Comparison of ENCODE assay signal across 9 cellular contexts in the genomic region with DNA sequence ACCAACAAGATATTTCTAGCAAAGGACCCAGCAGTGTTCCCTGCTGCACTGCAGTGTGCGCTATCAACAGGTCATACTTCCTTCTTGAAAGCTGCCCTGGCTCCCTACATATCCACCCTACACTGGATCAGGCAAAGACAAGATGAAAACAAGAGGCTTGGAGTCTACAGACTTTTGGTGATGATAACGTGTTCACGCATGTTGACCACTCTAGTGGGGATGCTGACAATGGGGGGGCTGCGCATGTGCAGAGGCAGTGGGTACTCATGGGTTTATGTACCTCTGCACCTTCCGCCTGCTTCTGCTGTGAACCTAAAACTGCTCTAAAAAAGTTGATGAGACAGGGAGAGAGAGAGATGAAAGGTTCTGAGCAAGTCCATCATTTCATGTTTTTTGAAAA. TPM values are rescaled to one million over a fixed set of nuclear protein-coding genes. Genes with fewer than 3 reads are reported as not detected.
DNase-seq lines count a peak whose midpoint lies in the region; ATAC-seq and TF ChIP-seq lines count a peak whose summit lies in the region.
"Had no signal": no experiment of that assay in that cellular context is flagged by ENCODE, and none has a peak within 500 bp of the region (broad histone marks: within the 10 kb centered on the region; RNA-seq: fewer than 3 reads in every experiment).

No MANE protein-coding gene starts in this region.

- peaks cover 96% of the 10 kb centered on the region for H4K20me1 ChIP-seq in Loucy (ENCODE audit: insufficient read depth, low read length, poor library complexity, severe bottlenecking)
- H4K20me1 ChIP-seq in MM.1S (ENCODE audit: insufficient read depth, low read length) = peaks cover 58% of the 10 kb centered on the region

- H3K9me3 Mint-ChIP-seq in naive thymus-derived CD8-positive, alpha-beta T cell = no peaks in the 10 kb centered on the region

- H3K27ac ChIP-seq in coronary artery (peak overlapping the region; percentile 30 to 79), MM.1S (ENCODE audit: low read length) (no peak overlapping the region; the same call in 1 of the 2 replicates)

- ATAC-seq in naive thymus-derived CD8-positive, alpha-beta T cell = no peak
- ATAC-seq in HG02938 (IDR thresholded peaks at IDR 0.05; ENCODE audit: unreplicated experiment) (no peak), HG02763 (IDR thresholded peaks at IDR 0.05; ENCODE audit: unreplicated experiment) (no peak)

- H3K79me2 ChIP-seq in Loucy (ENCODE audit: insufficient read depth, low read length) (peaks cover 100% of the 10 kb centered on the region), MM.1S (ENCODE audit: low read length) (peaks cover 99% of the 10 kb centered on the region)

- H2AFZ ChIP-seq in Loucy (ENCODE audit: low read length) (no peak overlapping the region), MM.1S (ENCODE audit: low read length) (no peak overlapping the region)

- H3K27ac Mint-ChIP-seq in naive thymus-derived CD8-positive, alpha-beta T cell = peak overlapping the region; percentile 8 to 84 (median 69)

- peak overlapping the region in 8 of 10 donors; percentile 18 to 67 (median 50) for H3K4me3 Mint-ChIP-seq in naive thymus-derived CD8-positive, alpha-beta T cell

- H3K36me3 ChIP-seq in BE2C (peaks cover 93% of the 10 kb centered on the region), Loucy (ENCODE audit: insufficient read depth, low read length) (peaks cover 92% of the 10 kb centered on the region), MM.1S (replicated peaks; ENCODE audit: insufficient read depth, low read length) (peaks cover 43% of the 10 kb centered on the region)

- H3K9ac ChIP-seq in Loucy (ENCODE audit: low read depth, low read length, poor library complexity, severe bottlenecking) (peak overlapping the region; percentile 99), MM.1S (ENCODE audit: low read length) (no peak overlapping the region)

- in situ Hi-C loops in GM13976 (cut with MboI; ENCODE audit: low sequenced_read_pairs, unreplicated experiment) = no loop called here

- DNase-seq in BE2C = no peak
- no peak for DNase-seq in coronary artery (ENCODE audit: low spot score)
- DNase-seq in naive thymus-derived CD8-positive, alpha-beta T cell = no peak
- DNase-seq in MM.1S = no peak
- DNase-seq in GM13976 (ENCODE audit: low spot score) = no peak
- DNase-seq: activated gamma-delta T cell had no signal

- H3K4me1 Mint-ChIP-seq in naive thymus-derived CD8-positive, alpha-beta T cell = peaks cover 23 to 74% (median 67%) of the 10 kb centered on the region in 4 donors

- TF ChIP-seq CTCF in BE2C (IDR thresholded peaks at IDR 0.05; ENCODE audit: low read depth, low read length) (no peak), Loucy (conservative IDR thresholded peaks at IDR 0.05; ENCODE audit: low read length) (no peak), coronary artery (IDR thresholded peaks at IDR 0.05) (no peak), MM.1S (IDR thresholded peaks at IDR 0.05; ENCODE audit: low read length) (no peak), GM13976 (IDR thresholded peaks at IDR 0.05; ENCODE audit: borderline replicate concordance, control extremely low read depth, extremely low read depth, insufficient read depth, missing control alignments) (no peak)

- H3K4me2 ChIP-seq in Loucy (ENCODE audit: low read depth, low read length, poor library complexity, severe bottlenecking) (peak overlapping the region; percentile 87), MM.1S (ENCODE audit: low read depth, low read length) (no peak overlapping the region)

- no peaks in the 10 kb centered on the region for H3K27me3 ChIP-seq in BE2C
- H3K27me3 ChIP-seq in Loucy (ENCODE audit: insufficient read depth, low read length, poor library complexity, severe bottlenecking) = peaks cover 12% of the 10 kb centered on the region
- no peaks in the 10 kb centered on the region for H3K27me3 ChIP-seq in MM.1S (replicated peaks; ENCODE audit: insufficient read depth, low read length)

- no peaks in the 10 kb centered on the region for H3K9me3 ChIP-seq in BE2C
- no peaks in the 10 kb centered on the region for H3K9me3 ChIP-seq in Loucy (ENCODE audit: insufficient read depth, low read depth, low read length)
- H3K9me3 ChIP-seq in MM.1S (replicated peaks; ENCODE audit: insufficient read depth, low read length) = no peaks in the 10 kb centered on the region

- 0 out of 2 replicates have a peak, but pooled peaks cover 8% of the 10 kb centered on the region for H3F3A ChIP-seq in Loucy (ENCODE audit: low read depth)
- peaks cover 24% of the 10 kb centered on the region; the same call in 1 of the 2 replicates for H3F3A ChIP-seq in MM.1S (ENCODE audit: insufficient read depth, low read length)

- H3K4me1 ChIP-seq in BE2C (no peaks in the 10 kb centered on the region), Loucy (ENCODE audit: insufficient read depth, low read length, poor library complexity, severe bottlenecking) (peaks cover 65% of the 10 kb centered on the region), MM.1S (ENCODE audit: low read length) (peaks cover 30% of the 10 kb centered on the region; the same call in 1 of the 2 replicates)

- no peaks in the 10 kb centered on the region for H3K9me2 ChIP-seq in Loucy (replicated peaks; ENCODE audit: low read depth, low read length)
- H3K9me2 ChIP-seq in MM.1S (replicated peaks; ENCODE audit: insufficient read depth, low read length) = no peaks in the 10 kb centered on the region

- POLR2A ChIA-PET in naive thymus-derived CD8-positive, alpha-beta T cell (lab: Charles Lee) = interaction anchor here (1.0 to 1.3 kb wide), 2 partner anchors 52 to 115 kb away, joined by 3 read pairs; no protein-coding TSS in a partner anchor

- peaks cover 4 to 82% (median 23%) of the 10 kb centered on the region in 3 donors for H3K36me3 Mint-ChIP-seq in naive thymus-derived CD8-positive, alpha-beta T cell

- H3K4me3 ChIP-seq in BE2C (ENCODE audit: low read depth, low read length) = peak overlapping the region; percentile 81
- peak overlapping the region; percentile 89 for H3K4me3 ChIP-seq in Loucy (ENCODE audit: low read length, poor library complexity, severe bottlenecking)
- H3K4me3 ChIP-seq in coronary artery = peak overlapping the region; percentile 21
- H3K4me3 ChIP-seq in MM.1S (ENCODE audit: low read length) = no peak overlapping the region

- no peaks in the 10 kb centered on the region for H3K27me3 Mint-ChIP-seq in naive thymus-derived CD8-positive, alpha-beta T cell

RNA-seq across cellular contexts. Expression of a gene that starts 5.5 kb away (rescaled TPM):
- polyA plus RNA-seq in BE2C (2012; ENCODE audit: insufficient read depth, insufficient read length, low read depth) = 1,103 TPM
- total RNA-seq in naive thymus-derived CD8-positive, alpha-beta T cell = 100 to 1,000 TPM; 225 to 228 TPM
- 1,000 to 10,000 TPM in 2 of 3 donors, 100 to 1,000 TPM in 1; 873 to 1,190 (median 1,047) TPM for polyA plus RNA-seq in naive thymus-derived CD8-positive, alpha-beta T cell

RNA-seq across cellular contexts. Expression of a gene that starts 55.6 kb away (rescaled TPM):
- polyA plus RNA-seq in BE2C (2012; ENCODE audit: insufficient read depth, insufficient read length, low read depth) = 44.0 TPM
- total RNA-seq in naive thymus-derived CD8-positive, alpha-beta T cell = 10 to 100 TPM; 79.6 to 84.2 TPM
- 1 to 10 TPM; 4.1 to 8.8 (median 4.9) TPM for polyA plus RNA-seq in naive thymus-derived CD8-positive, alpha-beta T cell
